Comparison of ENCODE assay signal across 16 cellular contexts in genomic region chr21:44058981-44059380, GRCh38. TPM values are rescaled to one million over a fixed set of nuclear protein-coding genes. Genes with fewer than 3 reads are reported as not detected.
DNase-seq lines count a peak whose midpoint lies in the region; ATAC-seq and TF ChIP-seq lines count a peak whose summit lies in the region.
"Had no signal": no experiment of that assay in that cellular context is flagged by ENCODE, and none has a peak within 500 bp of the region (broad histone marks: within the 10 kb centered on the region; RNA-seq: fewer than 3 reads in every experiment).

No MANE protein-coding gene starts in this region.

- no peak for TF ChIP-seq CTCF in coronary artery (IDR thresholded peaks at IDR 0.05)

- H3K4me3 Mint-ChIP-seq in activated CD4-positive, alpha-beta T cell treated with anti-CD3 and anti-CD28 coated beads for 36 hours, result peak overlapping the region; percentile 68
- no peak overlapping the region for H3K4me3 Mint-ChIP-seq in IgD-negative memory B cell
- no peak overlapping the region for H3K4me3 Mint-ChIP-seq in stimulated activated naive B cell treated with anti-CD40 and anti-IgM and Interleukin-4, amounts not matched to agents 10 μg/mL and 1 μg/mL and 100 μg/mL, for 72 hours
- H3K4me3 Mint-ChIP-seq in T-cell, result peak overlapping the region in 1 of 3 donors; percentile 21

- H3K27ac Mint-ChIP-seq in activated CD4-positive, alpha-beta T cell treated with anti-CD3 and anti-CD28 coated beads for 36 hours, result peak overlapping the region; percentile 97
- H3K27ac Mint-ChIP-seq in IgD-negative memory B cell (peak overlapping the region in 2 of 3 donors; percentile 48 to 64), T-cell (no peak overlapping the region)
- peak overlapping the region; percentile 51 for H3K27ac Mint-ChIP-seq in stimulated activated naive B cell treated with anti-CD40 and anti-IgM and Interleukin-4, amounts not matched to agents 10 μg/mL and 1 μg/mL and 100 μg/mL, for 72 hours

- POLR2A ChIA-PET in activated CD4-positive, alpha-beta T cell treated with anti-CD3 and anti-CD28 coated beads for 36 hours (lab: Charles Lee), result interaction anchor here (0.6 to 0.9 kb wide), 3 partner anchors 19 to 799 kb away, joined by 4 read pairs; no protein-coding TSS in a partner anchor
- POLR2A ChIA-PET in T-cell (lab: Charles Lee), result no interaction called here

- H3K36me3 Mint-ChIP-seq in activated CD4-positive, alpha-beta T cell treated with anti-CD3 and anti-CD28 coated beads for 36 hours (ENCODE audit: low read depth), result peaks cover 49% of the 10 kb centered on the region
- H3K36me3 Mint-ChIP-seq in IgD-negative memory B cell (peaks cover 5% of the 10 kb centered on the region), T-cell (peaks cover 50% of the 10 kb centered on the region)
- peaks cover 30 to 63% of the 10 kb centered on the region in 2 donors for H3K36me3 Mint-ChIP-seq in stimulated activated naive B cell treated with anti-CD40 and anti-IgM and Interleukin-4, amounts not matched to agents 10 μg/mL and 1 μg/mL and 100 μg/mL, for 72 hours

- H3K4me3 ChIP-seq in coronary artery, result no peak overlapping the region
- H3K4me3 ChIP-seq: Peyer's patch had no signal

- H3K4me1 Mint-ChIP-seq in activated CD4-positive, alpha-beta T cell treated with anti-CD3 and anti-CD28 coated beads for 36 hours, result peaks cover 35% of the 10 kb centered on the region
- H3K4me1 Mint-ChIP-seq in IgD-negative memory B cell (peaks cover 0 to 3% (median 0%) of the 10 kb centered on the region in 3 donors), T-cell (peaks cover 14 to 35% (median 19%) of the 10 kb centered on the region in 3 donors)
- H3K4me1 Mint-ChIP-seq in stimulated activated naive B cell treated with anti-CD40 and anti-IgM and Interleukin-4, amounts not matched to agents 10 μg/mL and 1 μg/mL and 100 μg/mL, for 72 hours, result peaks cover 12 to 25% of the 10 kb centered on the region in 2 donors

- intact Hi-C loops in activated CD4-positive, alpha-beta T cell treated with anti-CD3 and anti-CD28 coated beads for 36 hours (cut with DNase I, micrococcal nuclease), result loop anchor here in 1 of 2 experiments (1.0 to 5.0 kb wide), 2 partner anchors 47 to 272 kb away; partner anchors contain the start of genes RRP1 and TRAPPC10

- ATAC-seq in activated CD4-positive, alpha-beta T cell treated with anti-CD3 and anti-CD28 coated beads for 36 hours, result no peak
- ATAC-seq in stimulated activated naive B cell treated with anti-CD40 and anti-IgM and Interleukin-4, amounts not matched to agents 10 μg/mL and 1 μg/mL and 100 μg/mL, for 72 hours (replicated peaks), result no peak
- no peak for ATAC-seq in T-cell (replicated peaks in 1 of 4)
- ATAC-seq: HepG2, Right ventricle myocardium inferior had no signal

- H3K9me3 Mint-ChIP-seq in activated CD4-positive, alpha-beta T cell treated with anti-CD3 and anti-CD28 coated beads for 36 hours (ENCODE audit: low read depth), result no peaks in the 10 kb centered on the region
- H3K9me3 Mint-ChIP-seq in IgD-negative memory B cell, result no peaks in the 10 kb centered on the region
- H3K9me3 Mint-ChIP-seq in stimulated activated naive B cell treated with anti-CD40 and anti-IgM and Interleukin-4, amounts not matched to agents 10 μg/mL and 1 μg/mL and 100 μg/mL, for 72 hours, result no peaks in the 10 kb centered on the region
- no peaks in the 10 kb centered on the region for H3K9me3 Mint-ChIP-seq in T-cell

- DNase-seq in activated CD4-positive, alpha-beta T cell treated with anti-CD3 and anti-CD28 coated beads for 36 hours, result no peak
- DNase-seq in activated CD4-positive, alpha-beta T cell treated with anti-CD3 and anti-CD28 coated beads for 48 hours, result no peak
- peak; percentile 49 for DNase-seq in coronary artery (ENCODE audit: low spot score)
- DNase-seq in stimulated activated naive B cell treated with anti-CD40 and anti-IgM and Interleukin-4, amounts not matched to agents 10 μg/mL and 1 μg/mL and 100 μg/mL, for 72 hours, result no peak
- DNase-seq in NCI-H1105 (lab: John Stamatoyannopoulos, UW), result no peak
- DNase-seq in T-cell, result no peak
- DNase-seq: Caco-2, DMS153, H7, NCI-H1436 treated with DMSO at 0.1 percent for 48 hours, NCI-H524 treated with DMSO at 0.1 percent for 48 hours, Peyer's patch had no signal

- H3K27me3 Mint-ChIP-seq in activated CD4-positive, alpha-beta T cell treated with anti-CD3 and anti-CD28 coated beads for 36 hours, result no peaks in the 10 kb centered on the region
- H3K27me3 Mint-ChIP-seq in IgD-negative memory B cell (no peaks in the 10 kb centered on the region), T-cell (no peaks in the 10 kb centered on the region)
- no peaks in the 10 kb centered on the region for H3K27me3 Mint-ChIP-seq in stimulated activated naive B cell treated with anti-CD40 and anti-IgM and Interleukin-4, amounts not matched to agents 10 μg/mL and 1 μg/mL and 100 μg/mL, for 72 hours

- CTCF ChIA-PET in activated CD4-positive, alpha-beta T cell treated with anti-CD3 and anti-CD28 coated beads for 36 hours (lab: Charles Lee), result interaction anchor here (1.7 kb wide), 1 partner anchor 44 kb away, joined by 6 read pairs; no protein-coding TSS in a partner anchor
- CTCF ChIA-PET in T-cell (lab: Charles Lee), result interaction anchor here in 1 of 2 donors (0.6 kb wide), 2 partner anchors 19 to 208 kb away, joined by 3 to 4 read pairs; no protein-coding TSS in a partner anchor

- no peak overlapping the region for H3K27ac ChIP-seq in coronary artery
- H3K27ac ChIP-seq: KMS-11, Peyer's patch had no signal

RNA-seq across cellular contexts. Expression of gene TRAPPC10, which starts 46.9 kb away (rescaled TPM):
- total RNA-seq in activated CD4-positive, alpha-beta T cell treated with anti-CD3 and anti-CD28 coated beads for 36 hours, result 10 to 100 TPM; 40.2 to 58.7 TPM
- 17.9 TPM for polyA plus RNA-seq in IgD-negative memory B cell
- 100 to 1,000 TPM in 2 of 5 donors, 10 to 100 TPM in 3; 82.5 to 144 (median 92.2) TPM for total RNA-seq in T-cell

RNA-seq across cellular contexts. Expression of gene PWP2, which starts 48.2 kb away (rescaled TPM):
- total RNA-seq in activated CD4-positive, alpha-beta T cell treated with anti-CD3 and anti-CD28 coated beads for 36 hours, result 10 to 100 TPM; 28.9 to 54.1 TPM
- polyA plus RNA-seq in IgD-negative memory B cell, result 12.2 TPM
- total RNA-seq in T-cell, result 10 to 100 TPM in 4 of 5 donors, 1 to 10 TPM in 1; 8.9 to 39.3 (median 12.3) TPM

Comparison
In these comparisons a context has a peak if more than half of its experiments do, and no peak if none do; other contexts are left out.
1. H3K27ac Mint-ChIP-seq: peak in activated CD4-positive, alpha-beta T cell treated with anti-CD3 and anti-CD28 coated beads for 36 hours (single experiment), IgD-negative memory B cell (2 of 3) and stimulated activated naive B cell treated with anti-CD40 and anti-IgM and Interleukin-4, amounts not matched to agents 10 μg/mL and 1 μg/mL and 100 μg/mL, for 72 hours (single experiment); none in T-cell (0 of 2).